Comparison of ENCODE assay signal across 8 cellular contexts in genomic region chr6:43768983-43769525, GRCh38. TPM values are rescaled to one million over a fixed set of nuclear protein-coding genes. Genes with fewer than 3 reads are reported as not detected.
A peak's percentile ranks its signal among the peaks of the same experiment; 100 is the strongest.
DNase-seq lines count a peak whose midpoint lies in the region; TF ChIP-seq lines count a peak whose summit lies in the region.

No MANE protein-coding gene starts in this region.

- peaks cover 15% of the 10 kb centered on the region for H3K27me3 Mint-ChIP-seq in activated T-cell treated with anti-CD3 and anti-CD28 coated beads, Interleukin-2, amount 50 U/mL, for 24 hours

- intact Hi-C loops in transverse colon (cut with DNase I; ENCODE audit: low total_unique reads) = loop anchor here (1.0 to 5.0 kb wide), 2 partner anchors 309 to 383 kb away; no protein-coding TSS in a partner anchor

- H3K4me3 ChIP-seq in liver (ENCODE audit: low read depth in 1 of 3, low read length in 3 of 3) (no peak overlapping the region), transverse colon (no peak overlapping the region)

- in situ Hi-C loops in transverse colon (cut with MboI; ENCODE audit: low pct_ligation_motif_present in 1 of 4, low pct_unique_long_range_greater_than_20kb in 1 of 4, low sequenced_read_pairs in 3 of 4) = loop anchor here (5.0 to 25.0 kb wide), 6 partner anchors 104 to 316 kb away; no protein-coding TSS in a partner anchor

- H3K4me3 Mint-ChIP-seq in activated T-cell treated with anti-CD3 and anti-CD28 coated beads, Interleukin-2, amount 50 U/mL, for 24 hours = peak overlapping the region; percentile 91

- H3K9ac ChIP-seq in liver (ENCODE audit: low read depth in 1 of 2, low read length in 2 of 2) = no peak overlapping the region

- no peak for TF ChIP-seq POLR2A in transverse colon (IDR thresholded peaks at IDR 0.05)

- H3K9me3 Mint-ChIP-seq in activated T-cell treated with anti-CD3 and anti-CD28 coated beads, Interleukin-2, amount 50 U/mL, for 24 hours = no peaks in the 10 kb centered on the region

- no peak for DNase-seq in activated T-cell treated with anti-CD3 and anti-CD28 coated beads, Interleukin-2, amount 50 U/mL, for 24 hours
- no peak for DNase-seq in activated T-cell treated with anti-CD3 and anti-CD28 coated beads, Interleukin-2, amount 50 U/mL, for 48 hours
- DNase-seq in amniotic epithelial cell (ENCODE audit: low read depth) = peak; percentile 52
- no peak for DNase-seq in transverse colon
- DNase-seq in NAMALWA (ENCODE audit: low spot score) = no peak
- DNase-seq in activated CD8-positive, alpha-beta memory T cell treated with anti-CD3 and anti-CD28 coated beads, Interleukin-2, amount 50 U/mL, for 4 hours = no peak
- no peak for DNase-seq in activated CD4-positive, alpha-beta T cell treated with anti-CD3 and anti-CD28 coated beads, Interleukin-2, amount 50 U/mL, for 1 hour

- WGBS in liver = 55% methylated on average over 8 of the region's 8 CpGs
- WGBS in transverse colon (ENCODE audit: low coverage in 1 of 2), 2 donors = 52% methylated on average over 8 of the region's 8 CpGs; no CpG with 5 or more reads in 1 of the 2 donors

- H3K36me3 Mint-ChIP-seq in activated T-cell treated with anti-CD3 and anti-CD28 coated beads, Interleukin-2, amount 50 U/mL, for 24 hours (ENCODE audit: low read depth) = peaks cover 16% of the 10 kb centered on the region

- no peak for TF ChIP-seq RAD21 in liver (IDR thresholded peaks at IDR 0.05)

- H3K4me1 ChIP-seq in liver (ENCODE audit: control insufficient read depth in 4 of 4, insufficient read depth in 4 of 4, low read length in 3 of 4) (peaks cover 9 to 44% (median 34%) of the 10 kb centered on the region in 4 donors), transverse colon (peaks cover 1 to 60% (median 44%) of the 10 kb centered on the region in 4 donors)

- no peak for TF ChIP-seq CTCF in liver (IDR thresholded peaks at IDR 0.05; ENCODE audit: low read depth, low read length, missing input control)
- no peak for TF ChIP-seq CTCF in transverse colon (IDR thresholded peaks at IDR 0.05)

- peaks cover 27% of the 10 kb centered on the region for H3K4me1 Mint-ChIP-seq in activated T-cell treated with anti-CD3 and anti-CD28 coated beads, Interleukin-2, amount 50 U/mL, for 24 hours (ENCODE audit: low read depth)

- H3K27ac ChIP-seq in liver (ENCODE audit: low read depth in 1 of 2, low read length in 2 of 2) (peak overlapping the region; percentile 96), transverse colon (peak overlapping the region; percentile 96 to 99 (median 96))

- H3K9me3 ChIP-seq in liver (ENCODE audit: control insufficient read depth in 4 of 4, low read length in 3 of 4) = no peaks in the 10 kb centered on the region
- H3K9me3 ChIP-seq in transverse colon = no peaks in the 10 kb centered on the region

- no peak for TF ChIP-seq EP300 in transverse colon (IDR thresholded peaks at IDR 0.05; ENCODE audit: low read depth)

- H3K27me3 ChIP-seq in liver (ENCODE audit: control insufficient read depth in 4 of 4, insufficient read depth in 4 of 4, low read length in 3 of 4) (no peaks in the 10 kb centered on the region), transverse colon (no peaks in the 10 kb centered on the region)

- peak overlapping the region; percentile 87 for H3K27ac Mint-ChIP-seq in activated T-cell treated with anti-CD3 and anti-CD28 coated beads, Interleukin-2, amount 50 U/mL, for 24 hours

- H3K36me3 ChIP-seq in liver (ENCODE audit: control insufficient read depth in 4 of 4, insufficient read depth in 3 of 4, low read depth in 1 of 4, low read length in 3 of 4) (no peaks in the 10 kb centered on the region), transverse colon (no peaks in the 10 kb centered on the region)

TF ChIP-seq in liver, 16 proteins besides CTCF, POLR2A, EP300 and RAD21:
- TF ChIP-seq EGR1 (IDR thresholded peaks at IDR 0.05; ENCODE audit: low read depth in 2 of 2) (no peak), FOXA1 (IDR thresholded peaks at IDR 0.05) (no peak), FOXA2 (IDR thresholded peaks at IDR 0.05) (no peak), RXRA (IDR thresholded peaks at IDR 0.05) (no peak), HNF4G (IDR thresholded peaks at IDR 0.05) (no peak), TAF1 (conservative IDR thresholded peaks at IDR 0.05) (no peak), MAX (IDR thresholded peaks at IDR 0.05) (no peak), REST (IDR thresholded peaks at IDR 0.05) (no peak)
- TF ChIP-seq, protein P1, sequence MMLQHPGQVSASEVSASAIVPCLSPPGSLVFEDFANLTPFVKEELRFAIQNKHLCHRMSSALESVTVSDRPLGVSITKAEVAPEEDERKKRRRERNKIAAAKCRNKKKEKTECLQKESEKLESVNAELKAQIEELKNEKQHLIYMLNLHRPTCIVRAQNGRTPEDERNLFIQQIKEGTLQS (IDR thresholded peaks at IDR 0.05) = no peak

RNA-seq across cellular contexts. Expression of gene VEGFA, which starts 1.0 kb away (rescaled TPM):
- total RNA-seq in liver = 100 to 1,000 TPM in 1 of 2 donors, 10 to 100 TPM in 1; 35.5 to 160 TPM
- polyA plus RNA-seq in liver = 10 to 100 TPM; 14.7 to 94.8 TPM
- 100 to 1,000 TPM; 131 to 608 (median 203) TPM for total RNA-seq in transverse colon
